Comparison of ENCODE assay signal across 8 cellular contexts in the genomic region with DNA sequence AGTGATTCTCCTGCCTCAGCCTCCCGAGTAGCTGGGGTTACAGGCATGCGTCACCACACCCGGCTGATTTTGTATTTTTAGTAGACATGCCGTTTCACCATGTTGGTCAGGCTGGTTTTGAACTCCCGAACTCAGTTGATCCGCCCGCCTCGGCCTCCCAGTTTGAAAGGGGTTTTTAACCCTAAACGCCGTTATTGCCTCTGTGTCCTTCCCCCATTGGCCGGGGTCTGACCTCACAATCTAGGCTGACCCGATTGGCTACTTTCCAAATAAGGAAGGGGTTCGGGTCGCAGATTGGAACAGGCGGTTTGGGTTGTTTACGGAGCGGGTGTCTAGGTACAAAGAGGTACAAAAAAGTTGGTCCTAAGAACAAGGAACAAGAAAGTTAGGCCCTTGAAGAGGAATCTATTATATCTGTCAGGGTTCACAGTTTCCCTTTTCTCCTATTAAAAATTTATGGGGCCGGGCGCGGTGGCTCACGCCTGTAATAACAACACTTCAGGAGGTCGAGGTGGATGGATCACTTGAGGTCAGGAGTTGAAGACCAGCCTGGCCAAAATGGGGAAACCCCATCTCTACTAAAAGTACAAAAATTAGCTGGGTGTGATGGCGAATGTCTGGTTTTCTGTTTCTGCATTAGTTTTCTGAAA. TPM values are rescaled to one million over a fixed set of nuclear protein-coding genes. Genes with fewer than 3 reads are reported as not detected.
DNase-seq lines count a peak whose midpoint lies in the region; ATAC-seq, FAIRE-seq and TF ChIP-seq lines count a peak whose summit lies in the region.

No MANE protein-coding gene starts in this region.

- no peaks in the 10 kb centered on the region for H3K9me3 ChIP-seq in keratinocyte (ENCODE audit: control insufficient read depth, low read depth, low read length)

- H3K4me2 ChIP-seq in keratinocyte (ENCODE audit: control insufficient read depth, extremely low read depth, insufficient read depth, low read depth, low read length), result peak overlapping the region; percentile 94

- H3K4me1 ChIP-seq in keratinocyte (ENCODE audit: control insufficient read depth, extremely low read depth, insufficient read depth, low read length), result peaks cover 2% of the 10 kb centered on the region

- no peak for FAIRE-seq in keratinocyte (lab: Jason Lieb, UNC)

- H3K9me3 Mint-ChIP-seq in brain, result peaks cover 41 to 69% (median 55%) of the 10 kb centered on the region in 5 experiments

- peak overlapping the region; percentile 99 to 100 (median 100) for H3K4me3 Mint-ChIP-seq in brain

- H3K9ac ChIP-seq in keratinocyte (ENCODE audit: control insufficient read depth, extremely low read depth, insufficient read depth, low read length), result peak overlapping the region; percentile 85

- H3K36me3 Mint-ChIP-seq in brain, result peaks cover 61% of the 10 kb centered on the region

- no peaks in the 10 kb centered on the region for H3K36me3 ChIP-seq in keratinocyte (ENCODE audit: control insufficient read depth in 2 of 2, extremely low read depth in 1 of 2, insufficient read depth in 2 of 2, low read length in 2 of 2)

- H3K9me1 ChIP-seq in keratinocyte (ENCODE audit: control insufficient read depth, extremely low read depth, insufficient read depth, low read length), result no peaks in the 10 kb centered on the region

- H3K79me2 ChIP-seq in keratinocyte (ENCODE audit: control insufficient read depth, insufficient read depth, low read length), result peaks cover 23% of the 10 kb centered on the region

- H3K27ac Mint-ChIP-seq in brain, result peak overlapping the region; percentile 100

- dilution Hi-C loops in keratinocyte (cut with MboI; ENCODE audit: extremely low pct_ligation_motif_present, low sequenced_read_pairs), result no loop called here

- no peak for ATAC-seq in HG03457 (IDR thresholded peaks at IDR 0.05; ENCODE audit: unreplicated experiment)
- no peak for ATAC-seq in HG02678 (IDR thresholded peaks at IDR 0.05; ENCODE audit: unreplicated experiment)

- DNase-seq in GM20000 (ENCODE audit: low spot score) (peak; percentile 65), T-helper 22 cell (ENCODE audit: low read depth) (peak; percentile 32), keratinocyte (ENCODE audit: low read depth, low spot score) (no peak)
- DNase-seq in stimulated activated CD4-positive, alpha-beta T cell treated with anti-CD3 and anti-CD28 coated beads, Interleukin-2, amount 100 ng/mL, for 24 hours, result peak; percentile 48 to 49

- TF ChIP-seq CTCF in 22Rv1 (IDR thresholded peaks at IDR 0.05) (no peak), GM20000 (IDR thresholded peaks at IDR 0.05; ENCODE audit: extremely low read depth, missing control alignments) (no peak), brain (conservative IDR thresholded peaks at IDR 0.05) (no peak), keratinocyte (optimal IDR thresholded peaks at IDR 0.05 in 1 of 3, IDR thresholded peaks at IDR 0.05 in 1 of 3, conservative IDR thresholded peaks at IDR 0.05 in 1 of 3; ENCODE audit: extremely low read depth in 1 of 3, insufficient read depth in 2 of 3, low read length in 3 of 3) (no peak)

- peak overlapping the region; percentile 99 for H2AFZ ChIP-seq in keratinocyte (ENCODE audit: control insufficient read depth, low read length)

- H3K4me1 Mint-ChIP-seq in brain, result peaks cover 37% of the 10 kb centered on the region

- H3K27me3 ChIP-seq in keratinocyte (ENCODE audit: control insufficient read depth, extremely low read depth, insufficient read depth, low read length), result no peaks in the 10 kb centered on the region

- peak overlapping the region; percentile 53 to 91 (median 89) for H3K4me3 ChIP-seq in keratinocyte (ENCODE audit: control insufficient read depth in 2 of 3, extremely low read depth in 1 of 3, insufficient read depth in 2 of 3, low read depth in 1 of 3, low read length in 3 of 3)

- no peaks in the 10 kb centered on the region for H4K20me1 ChIP-seq in keratinocyte (ENCODE audit: control insufficient read depth, extremely low read depth, insufficient read depth, low read length)

- H3K27ac ChIP-seq in 22Rv1 (peak overlapping the region; percentile 98), keratinocyte (ENCODE audit: control insufficient read depth, insufficient read depth, low read length) (peak overlapping the region; percentile 84)

- H3K27me3 Mint-ChIP-seq in brain, result peaks cover 14% of the 10 kb centered on the region

RNA-seq across cellular contexts. Expression of gene ZNF253, which starts 1.0 kb away (rescaled TPM):
- polyA plus RNA-seq in brain (ENCODE audit: insufficient read depth, low read depth, low replicate concordance) (9.6 TPM), keratinocyte (1.8 to 2.3 TPM (median 2.0 TPM) in 3 replicates)
- polyA plus RNA-seq in keratinocyte (2011; ENCODE audit: low read depth), result 3.7 TPM
- 0.84 and 1.5 TPM in 2 replicates for polyA plus RNA-seq in keratinocyte (2011; cell fraction: cytosol; rRNA removed)
- polyA plus RNA-seq in keratinocyte (2011; cell fraction: nucleus; rRNA removed), result 3.4 and 4.1 TPM in 2 replicates
- 1.8 and 1.9 TPM in 2 replicates for polyA plus RNA-seq in keratinocyte (2012; ENCODE audit: low replicate concordance)
- 1.1 to 2.8 TPM (median 2.6 TPM) in 3 replicates for polyA minus RNA-seq in keratinocyte
- polyA minus RNA-seq in keratinocyte (2011; cell fraction: cytosol; rRNA and poly(A)+ RNA removed), result 1.2 TPM
- polyA minus RNA-seq in keratinocyte (2011; cell fraction: nucleus; rRNA and poly(A)+ RNA removed), result 2.2 and 4.0 TPM in 2 replicates

RNA-seq across cellular contexts. Expression of gene ZNF93, which starts 34.0 kb away (rescaled TPM):
- 6.9 TPM for polyA plus RNA-seq in brain (ENCODE audit: insufficient read depth, low read depth, low replicate concordance)
- polyA plus RNA-seq in keratinocyte, result 4.3 to 4.8 TPM (median 4.8 TPM) in 3 replicates
- 0.59 TPM for polyA plus RNA-seq in keratinocyte (2011; ENCODE audit: low read depth)
- 2.7 and 3.9 TPM in 2 replicates for polyA plus RNA-seq in keratinocyte (2011; cell fraction: cytosol; rRNA removed)
- 5.4 and 6.3 TPM in 2 replicates for polyA plus RNA-seq in keratinocyte (2011; cell fraction: nucleus; rRNA removed)
- polyA plus RNA-seq in keratinocyte (2012; ENCODE audit: low replicate concordance), result 2.0 and 3.2 TPM in 2 replicates
- 1.4 to 8.3 TPM (median 7.6 TPM) in 3 replicates for polyA minus RNA-seq in keratinocyte
- 3.5 TPM for polyA minus RNA-seq in keratinocyte (2011; cell fraction: cytosol; rRNA and poly(A)+ RNA removed)
- 4.4 and 7.1 TPM in 2 replicates for polyA minus RNA-seq in keratinocyte (2011; cell fraction: nucleus; rRNA and poly(A)+ RNA removed)

RNA-seq across cellular contexts. Expression of gene ZNF506, which starts 45.2 kb away (rescaled TPM):
- 14.4 TPM for polyA plus RNA-seq in brain (ENCODE audit: insufficient read depth, low read depth, low replicate concordance)
- polyA plus RNA-seq in keratinocyte, result 5.6 to 9.7 TPM (median 8.7 TPM) in 3 replicates
- 6.2 TPM for polyA plus RNA-seq in keratinocyte (2011; ENCODE audit: low read depth)
- 5.4 and 8.3 TPM in 2 replicates for polyA plus RNA-seq in keratinocyte (2011; cell fraction: cytosol; rRNA removed)
- polyA plus RNA-seq in keratinocyte (2011; cell fraction: nucleus; rRNA removed), result 13.8 and 16.5 TPM in 2 replicates
- 5.5 and 9.0 TPM in 2 replicates for polyA plus RNA-seq in keratinocyte (2012; ENCODE audit: low replicate concordance)
- 12.3 to 12.9 TPM (median 12.8 TPM) in 3 replicates for polyA minus RNA-seq in keratinocyte
- polyA minus RNA-seq in keratinocyte (2011; cell fraction: cytosol; rRNA and poly(A)+ RNA removed), result 8.6 TPM
- polyA minus RNA-seq in keratinocyte (2011; cell fraction: nucleus; rRNA and poly(A)+ RNA removed), result 14.6 and 26.1 TPM in 2 replicates
